In the genomic region with DNA sequence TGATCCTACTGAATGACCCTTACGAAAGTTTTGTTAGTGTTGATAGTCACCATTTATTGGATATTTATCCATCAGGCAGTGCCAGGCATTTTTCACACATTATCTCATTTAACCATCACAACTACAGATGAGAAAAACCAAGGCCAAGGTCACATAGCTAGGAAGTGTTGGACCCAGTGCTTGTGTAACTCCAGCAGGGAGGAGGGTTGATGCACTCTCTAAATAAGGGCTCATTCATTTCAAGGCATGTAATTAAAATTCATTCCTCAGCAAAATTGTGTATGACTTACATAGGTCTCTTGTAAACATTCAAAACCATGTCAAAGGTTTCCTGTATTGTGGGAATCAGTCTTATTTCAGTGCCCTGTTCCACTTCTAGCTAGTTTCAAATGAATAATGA, we compare ENCODE assay signal across 22 cellular contexts.
"Had no signal": no experiment of that assay in that cellular context is flagged by ENCODE, and none has a peak within 500 bp of the region (broad histone marks: within the 10 kb centered on the region; RNA-seq: fewer than 3 reads in every experiment).

No MANE protein-coding gene starts in this region.

- ATAC-seq: activated T-helper 17 cell treated with anti-CD3 and anti-CD28 coated beads, Interleukin-2, amount 50 U/mL, for 72 hours had no signal

- H3K4me3 ChIP-seq: cardiac muscle cell had no signal

- H3K27ac ChIP-seq: brain microvascular endothelial cell, cardiac muscle cell, VCaP had no signal

- H3K36me3 ChIP-seq: brain microvascular endothelial cell, cardiac muscle cell had no signal

- H3K9me3 Mint-ChIP-seq: activated CD4-positive, alpha-beta memory T cell treated with anti-CD3 and anti-CD28 coated beads for 36 hours; activated CD4-positive, alpha-beta T cell treated with anti-CD3 and anti-CD28 coated beads, Interleukin-2, amount 10 ng/mL, durations not matched to agents 7 days and 5 days; activated naive CD4-positive, alpha-beta T cell treated with anti-CD3 and anti-CD28 coated beads, Interleukin-2, amount 10 ng/mL, durations not matched to agents 7 days and 5 days; activated naive CD8-positive, alpha-beta T cell treated with anti-CD3 and anti-CD28 coated beads for 36 hours; activated T-helper 17 cell treated with anti-CD3 and anti-CD28 coated beads, Interleukin-2, amount 50 U/mL, for 72 hours; T-helper 1 cell treated with Interleukin-12 subunit alpha and Interleukin-12 subunit beta and Interleukin-4 antibody, amounts not matched to agents 30 μg/mL and 1 μg/mL, for 36 hours had no signal

- DNase-seq: activated CD4-positive, alpha-beta memory T cell treated with anti-CD3 and anti-CD28 coated beads for 36 hours; activated CD4-positive, alpha-beta T cell treated with anti-CD3 and anti-CD28 coated beads, Interleukin-2, amount 10 ng/mL, durations not matched to agents 7 days and 5 days; activated CD4-positive, CD25-positive, alpha-beta regulatory T cell; activated gamma-delta T cell; activated naive CD4-positive, alpha-beta T cell treated with anti-CD3 and anti-CD28 coated beads, Interleukin-2, amount 10 ng/mL, durations not matched to agents 7 days and 5 days; activated naive CD8-positive, alpha-beta T cell treated with anti-CD3 and anti-CD28 coated beads for 36 hours; activated T-cell treated with anti-CD3 and anti-CD28 coated beads for 4 hours; activated T-cell treated with anti-CD3 and anti-CD28 coated beads, Interleukin-2, amount 50 U/mL, for 48 hours; brain microvascular endothelial cell; KG1; NCI-H1048; NCI-H146; NCI-H187 treated with DMSO at 0.1 percent for 48 hours; NCI-H2081 treated with DMSO at 0.1 percent for 48 hours; NCI-H446; NCI-H748 treated with DMSO at 0.1 percent for 48 hours; OCI-M1; SHP77 treated with DMSO at 0.1 percent for 48 hours had no signal

- H3K27ac Mint-ChIP-seq: activated CD4-positive, alpha-beta memory T cell treated with anti-CD3 and anti-CD28 coated beads for 36 hours; activated CD4-positive, alpha-beta T cell treated with anti-CD3 and anti-CD28 coated beads, Interleukin-2, amount 10 ng/mL, durations not matched to agents 7 days and 5 days; activated naive CD4-positive, alpha-beta T cell treated with anti-CD3 and anti-CD28 coated beads, Interleukin-2, amount 10 ng/mL, durations not matched to agents 7 days and 5 days; activated naive CD8-positive, alpha-beta T cell treated with anti-CD3 and anti-CD28 coated beads for 36 hours; activated T-helper 17 cell treated with anti-CD3 and anti-CD28 coated beads, Interleukin-2, amount 50 U/mL, for 72 hours; T-helper 1 cell treated with Interleukin-12 subunit alpha and Interleukin-12 subunit beta and Interleukin-4 antibody, amounts not matched to agents 30 μg/mL and 1 μg/mL, for 36 hours had no signal

- H3K36me3 Mint-ChIP-seq: activated CD4-positive, alpha-beta memory T cell treated with anti-CD3 and anti-CD28 coated beads for 36 hours; activated naive CD4-positive, alpha-beta T cell treated with anti-CD3 and anti-CD28 coated beads, Interleukin-2, amount 10 ng/mL, durations not matched to agents 7 days and 5 days; activated naive CD8-positive, alpha-beta T cell treated with anti-CD3 and anti-CD28 coated beads for 36 hours had no signal

- H3K4me3 Mint-ChIP-seq: activated CD4-positive, alpha-beta memory T cell treated with anti-CD3 and anti-CD28 coated beads for 36 hours; activated CD4-positive, alpha-beta T cell treated with anti-CD3 and anti-CD28 coated beads, Interleukin-2, amount 10 ng/mL, durations not matched to agents 7 days and 5 days; activated naive CD4-positive, alpha-beta T cell treated with anti-CD3 and anti-CD28 coated beads, Interleukin-2, amount 10 ng/mL, durations not matched to agents 7 days and 5 days; activated naive CD8-positive, alpha-beta T cell treated with anti-CD3 and anti-CD28 coated beads for 36 hours; activated T-helper 17 cell treated with anti-CD3 and anti-CD28 coated beads, Interleukin-2, amount 50 U/mL, for 72 hours; T-helper 1 cell treated with Interleukin-12 subunit alpha and Interleukin-12 subunit beta and Interleukin-4 antibody, amounts not matched to agents 30 μg/mL and 1 μg/mL, for 36 hours had no signal
